ENCODE assay signal across 12 cellular contexts in the genomic region with DNA sequence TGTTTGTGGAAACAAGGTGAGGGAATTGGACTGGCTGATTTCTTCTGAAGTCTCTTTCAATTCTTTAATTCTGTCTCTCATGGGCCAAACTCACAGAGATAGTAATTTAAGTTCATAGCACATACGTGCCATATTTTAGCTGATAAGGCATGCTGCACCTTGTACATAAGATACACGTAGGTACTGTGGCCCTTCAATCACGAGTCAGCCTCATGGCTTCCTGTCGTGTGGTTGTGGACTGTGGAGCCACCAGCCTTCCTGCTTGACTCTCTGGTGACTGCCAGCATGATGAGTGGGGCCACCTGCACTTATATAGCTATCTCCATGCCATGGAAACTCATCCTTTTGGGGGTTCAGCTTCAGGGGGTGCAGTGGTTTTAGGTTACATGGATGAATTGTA. TPM values are rescaled to one million over a fixed set of nuclear protein-coding genes. Genes with fewer than 3 reads are reported as not detected.
DNase-seq lines count a peak whose midpoint lies in the region; ATAC-seq and TF ChIP-seq lines count a peak whose summit lies in the region.
"Had no signal": no experiment of that assay in that cellular context is flagged by ENCODE, and none has a peak within 500 bp of the region (broad histone marks: within the 10 kb centered on the region; RNA-seq: fewer than 3 reads in every experiment).

No MANE protein-coding gene starts in this region.

- H3K27me3 ChIP-seq in esophagus squamous epithelium (no peaks in the 10 kb centered on the region), heart right ventricle (no peaks in the 10 kb centered on the region)
- H3K27me3 ChIP-seq: cardiac muscle cell, suprapubic skin had no signal

- CTCF ChIA-PET in activated CD4-positive, alpha-beta memory T cell treated with anti-CD3 and anti-CD28 coated beads, Interleukin-2, amount 10 ng/mL, durations not matched to agents 7 days and 5 days (lab: Charles Lee), result interaction anchor here (1.0 to 2.2 kb wide), 9 partner anchors 10 to 121 kb away, joined by 3 to 9 read pairs (median 6); partner anchors contain the start of gene KSR1

- no peak for TF ChIP-seq POLR2A in esophagus squamous epithelium (IDR thresholded peaks at IDR 0.05)

- peak overlapping the region; percentile 79 for H3K27ac Mint-ChIP-seq in activated CD4-positive, alpha-beta memory T cell treated with anti-CD3 and anti-CD28 coated beads, Interleukin-2, amount 10 ng/mL, durations not matched to agents 7 days and 5 days
- peak overlapping the region; percentile 71 to 91 for H3K27ac Mint-ChIP-seq in natural killer cell treated with Interleukin-12 subunit alpha and Interleukin-12 subunit beta and Interleukin-15 and Interleukin-18, amount 100 ng/mL, for 72 hours

- H3K9me3 ChIP-seq in esophagus squamous epithelium, result no peaks in the 10 kb centered on the region
- H3K9me3 ChIP-seq in heart right ventricle, result no peaks in the 10 kb centered on the region
- H3K9me3 ChIP-seq: suprapubic skin had no signal

- peak; percentile 83 for DNase-seq in activated CD4-positive, alpha-beta memory T cell treated with anti-CD3 and anti-CD28 coated beads, Interleukin-2, amount 10 ng/mL, durations not matched to agents 7 days and 5 days
- peak; percentile 68 for DNase-seq in natural killer cell treated with Interleukin-12 subunit alpha and Interleukin-12 subunit beta and Interleukin-15 and Interleukin-18, amount 100 ng/mL, for 72 hours (ENCODE audit: low spot score)
- DNase-seq in esophagus squamous epithelium (lab: John Stamatoyannopoulos, UW) (no peak), SKM-1 treated with dmso at 0.1 percent for 144 hours (lab: John Stamatoyannopoulos, UW; ENCODE audit: unreplicated experiment) (no peak), C1 segment of cervical spinal cord (lab: John Stamatoyannopoulos, UW) (no peak), heart right ventricle (no peak)
- DNase-seq: NCI-H1930, SW 1271 had no signal

- intact Hi-C loops in esophagus squamous epithelium (cut with DNase I) (no loop called here), heart right ventricle (cut with DNase I) (no loop called here)

- POLR2A ChIA-PET in activated CD4-positive, alpha-beta memory T cell treated with anti-CD3 and anti-CD28 coated beads, Interleukin-2, amount 10 ng/mL, durations not matched to agents 7 days and 5 days (lab: Charles Lee), result interaction anchor here (0.8 to 2.6 kb wide), 10 partner anchors 10 to 187 kb away, joined by 3 to 16 read pairs (median 4); partner anchors contain the start of gene WSB1

- no peaks in the 10 kb centered on the region for H3K9me3 Mint-ChIP-seq in activated CD4-positive, alpha-beta memory T cell treated with anti-CD3 and anti-CD28 coated beads, Interleukin-2, amount 10 ng/mL, durations not matched to agents 7 days and 5 days
- H3K9me3 Mint-ChIP-seq in natural killer cell treated with Interleukin-12 subunit alpha and Interleukin-12 subunit beta and Interleukin-15 and Interleukin-18, amount 100 ng/mL, for 72 hours, result no peaks in the 10 kb centered on the region

- H3K4me3 ChIP-seq in esophagus squamous epithelium (no peak overlapping the region), heart right ventricle (no peak overlapping the region)
- H3K4me3 ChIP-seq: cardiac muscle cell, suprapubic skin had no signal

- H3K36me3 ChIP-seq in esophagus squamous epithelium (no peaks in the 10 kb centered on the region), heart right ventricle (peaks cover 0 to 5% (median 0%) of the 10 kb centered on the region in 9 donors)
- H3K36me3 ChIP-seq: cardiac muscle cell, suprapubic skin had no signal

- peaks cover 57% of the 10 kb centered on the region for H3K4me1 Mint-ChIP-seq in activated CD4-positive, alpha-beta memory T cell treated with anti-CD3 and anti-CD28 coated beads, Interleukin-2, amount 10 ng/mL, durations not matched to agents 7 days and 5 days
- peaks cover 41 to 53% of the 10 kb centered on the region in 2 donors for H3K4me1 Mint-ChIP-seq in natural killer cell treated with Interleukin-12 subunit alpha and Interleukin-12 subunit beta and Interleukin-15 and Interleukin-18, amount 100 ng/mL, for 72 hours (ENCODE audit: low read depth in 2 of 2)

- ATAC-seq in GM18907 (IDR thresholded peaks at IDR 0.05; ENCODE audit: unreplicated experiment) (peak; percentile 61), HG02885 (IDR thresholded peaks at IDR 0.05; ENCODE audit: poor library complexity, unreplicated experiment) (peak; percentile 59), heart right ventricle (no peak)
- peak; percentile 79 to 92 for ATAC-seq in natural killer cell treated with Interleukin-12 subunit alpha and Interleukin-12 subunit beta and Interleukin-15 and Interleukin-18, amount 100 ng/mL, for 72 hours

- H3K36me3 Mint-ChIP-seq in activated CD4-positive, alpha-beta memory T cell treated with anti-CD3 and anti-CD28 coated beads, Interleukin-2, amount 10 ng/mL, durations not matched to agents 7 days and 5 days (ENCODE audit: low read depth), result peaks cover 16% of the 10 kb centered on the region
- H3K36me3 Mint-ChIP-seq in natural killer cell treated with Interleukin-12 subunit alpha and Interleukin-12 subunit beta and Interleukin-15 and Interleukin-18, amount 100 ng/mL, for 72 hours, result no peaks in the 10 kb centered on the region

- no peaks in the 10 kb centered on the region for H3K27me3 Mint-ChIP-seq in activated CD4-positive, alpha-beta memory T cell treated with anti-CD3 and anti-CD28 coated beads, Interleukin-2, amount 10 ng/mL, durations not matched to agents 7 days and 5 days
- no peaks in the 10 kb centered on the region for H3K27me3 Mint-ChIP-seq in natural killer cell treated with Interleukin-12 subunit alpha and Interleukin-12 subunit beta and Interleukin-15 and Interleukin-18, amount 100 ng/mL, for 72 hours

- 41 to 66% methylated on average over 4 of the region's 4 CpGs for WGBS in esophagus squamous epithelium, 2 donors
- 68 to 72% methylated on average over 4 of the region's 4 CpGs for WGBS in heart right ventricle, 2 donors

- peak overlapping the region in 2 of 4 donors; percentile 38 to 39 for H3K27ac ChIP-seq in esophagus squamous epithelium
- no peak overlapping the region for H3K27ac ChIP-seq in heart right ventricle
- H3K27ac ChIP-seq: cardiac muscle cell, suprapubic skin had no signal

- TF ChIP-seq CTCF in esophagus squamous epithelium (IDR thresholded peaks at IDR 0.05), result no peak
- TF ChIP-seq CTCF in heart right ventricle (IDR thresholded peaks at IDR 0.05), result no peak

- no peak overlapping the region for H3K4me3 Mint-ChIP-seq in activated CD4-positive, alpha-beta memory T cell treated with anti-CD3 and anti-CD28 coated beads, Interleukin-2, amount 10 ng/mL, durations not matched to agents 7 days and 5 days
- H3K4me3 Mint-ChIP-seq in natural killer cell treated with Interleukin-12 subunit alpha and Interleukin-12 subunit beta and Interleukin-15 and Interleukin-18, amount 100 ng/mL, for 72 hours, result peak overlapping the region; percentile 62

- H3K4me1 ChIP-seq in esophagus squamous epithelium (peaks cover 11 to 51% (median 27%) of the 10 kb centered on the region in 3 donors), heart right ventricle (peaks cover 0 to 42% (median 17%) of the 10 kb centered on the region in 9 donors)

RNA-seq across cellular contexts. Expression of gene KSR1, which starts 25.1 kb away (rescaled TPM):
- 10 to 100 TPM; 44.4 to 47.6 TPM for total RNA-seq in activated CD4-positive, alpha-beta memory T cell treated with anti-CD3 and anti-CD28 coated beads, Interleukin-2, amount 10 ng/mL, durations not matched to agents 7 days and 5 days
- 100 to 1,000 TPM; 122 to 236 TPM for total RNA-seq in natural killer cell treated with Interleukin-12 subunit alpha and Interleukin-12 subunit beta and Interleukin-15 and Interleukin-18, amount 100 ng/mL, for 72 hours
- 10 to 100 TPM; 22.3 to 32.4 (median 31.0) TPM for total RNA-seq in esophagus squamous epithelium
- 10 to 100 TPM in 5 of 10 donors, 1 to 10 TPM in 5; 5.6 to 19.6 (median 8.6) TPM for total RNA-seq in heart right ventricle
- 10 to 100 TPM in 1 of 2 donors, 1 to 10 TPM in 1; 6.0 to 10.1 TPM for polyA plus RNA-seq in heart right ventricle

Comparison
In these comparisons a context has a peak if more than half of its experiments do, and no peak if none do; other contexts are left out.
1. ATAC-seq: peak in GM18907 (single experiment), HG02885 (single experiment) and natural killer cell treated with Interleukin-12 subunit alpha and Interleukin-12 subunit beta and Interleukin-15 and Interleukin-18, amount 100 ng/mL, for 72 hours (2 of 2); none in heart right ventricle (0 of 8).
2. DNase-seq: peak in activated CD4-positive, alpha-beta memory T cell treated with anti-CD3 and anti-CD28 coated beads, Interleukin-2, amount 10 ng/mL, durations not matched to agents 7 days and 5 days (single experiment) and natural killer cell treated with Interleukin-12 subunit alpha and Interleukin-12 subunit beta and Interleukin-15 and Interleukin-18, amount 100 ng/mL, for 72 hours (single experiment); none in esophagus squamous epithelium (single experiment), SKM-1 treated with dmso at 0.1 percent for 144 hours (single experiment), C1 segment of cervical spinal cord (0 of 14) and heart right ventricle (0 of 2).